ENCODE assay signal across 8 cellular contexts in genomic region chr3:38792983-38793382, GRCh38. TPM values are rescaled to one million over a fixed set of nuclear protein-coding genes. Genes with fewer than 3 reads are reported as not detected.
"Had no signal": no experiment of that assay in that cellular context is flagged by ENCODE, and none has a peak within 500 bp of the region (broad histone marks: within the 10 kb centered on the region; RNA-seq: fewer than 3 reads in every experiment).

No MANE protein-coding gene starts in this region.

- FAIRE-seq: HTR-8/SVneo had no signal

- H3K27ac ChIP-seq: HL-60 had no signal

- DNase-seq: IMR-90, KBM-7, KG1 had no signal

RNA-seq across cellular contexts. Expression of gene SCN10A, which starts 23.0 kb away (rescaled TPM):
- total RNA-seq: HT-29, HT1080, IMR-90 had no signal
- polyA plus RNA-seq: IgD-negative memory B cell, IMR-90 had no signal
